ENCODE assay signal across 1 cellular context in the genomic region with DNA sequence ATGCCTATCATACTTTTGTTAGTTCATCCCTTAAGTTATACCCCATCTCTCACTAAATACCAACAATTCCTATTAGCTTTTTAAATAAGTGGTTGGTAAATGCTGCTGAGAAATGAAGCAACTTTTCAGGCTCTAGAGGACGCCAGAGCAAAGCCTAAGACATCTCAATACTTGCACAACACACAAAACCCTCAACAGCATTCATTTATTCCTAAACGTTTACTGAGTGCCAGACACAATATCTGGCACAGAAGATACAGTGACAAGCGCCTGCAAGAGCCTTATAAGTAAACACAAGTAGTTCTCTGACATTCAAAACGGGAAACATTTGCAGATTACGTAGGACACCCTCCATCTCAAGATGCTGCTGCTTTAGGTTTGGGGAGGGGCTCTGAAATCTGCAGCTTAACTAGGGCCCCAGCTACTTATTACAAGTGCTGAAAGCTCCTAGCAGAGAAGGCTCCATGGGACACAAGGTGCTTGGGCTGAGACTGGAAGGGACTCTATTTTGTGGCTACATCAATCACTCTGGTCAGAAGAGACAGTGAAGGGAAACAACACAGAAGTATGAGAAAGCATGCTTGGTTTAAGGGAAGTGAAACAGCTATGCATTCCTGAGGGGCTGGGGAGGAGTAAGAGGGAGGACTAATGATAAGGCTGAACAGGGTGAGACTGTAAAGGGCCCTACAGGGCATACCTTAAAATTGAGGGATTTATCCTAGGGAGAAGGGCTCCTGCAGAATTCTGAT.
TF ChIP-seq lines count a peak whose summit lies in the region.

No MANE protein-coding gene starts in this region.

TF ChIP-seq in GM12878, 131 proteins besides CTCF, POLR2A, EP300 and RAD21 (continues in another document):
- TF ChIP-seq EGR1 (IDR thresholded peaks at IDR 0.05; ENCODE audit: borderline replicate concordance in 1 of 2, low read depth in 2 of 2, low read length in 2 of 2) (no peak), ESRRA (IDR thresholded peaks at IDR 0.05; ENCODE audit: low read length) (no peak), KDM1A (IDR thresholded peaks at IDR 0.05; ENCODE audit: borderline replicate concordance) (no peak), TCF12 (IDR thresholded peaks at IDR 0.05; ENCODE audit: low read depth, low read length) (peak; percentile 56; the same call in 1 of the 2 replicates), NFIC (IDR thresholded peaks at IDR 0.05; ENCODE audit: low read depth, low read length) (peak; percentile 59; the same call in 1 of the 2 replicates), ZZZ3 (IDR thresholded peaks at IDR 0.05; ENCODE audit: control insufficient read depth, insufficient read length, low read depth) (no peak), TARDBP (IDR thresholded peaks at IDR 0.05; ENCODE audit: borderline replicate concordance) (no peak), RFX5 (IDR thresholded peaks at IDR 0.05; ENCODE audit: low read depth, low read length) (no peak), ZSCAN29 (IDR thresholded peaks at IDR 0.05) (no peak), TCF7 (IDR thresholded peaks at IDR 0.05; ENCODE audit: borderline replicate concordance) (0 out of 2 replicates have a peak, but pooled peaks have one; percentile 12), ASH2L (IDR thresholded peaks at IDR 0.05; ENCODE audit: borderline replicate concordance, low read depth) (no peak), ZNF217 (IDR thresholded peaks at IDR 0.05) (no peak), SPI1 (IDR thresholded peaks at IDR 0.05; ENCODE audit: borderline replicate concordance, insufficient read depth, low read depth, low read length) (peak; percentile 97), FOXK2 (IDR thresholded peaks at IDR 0.05) (no peak), SREBF2 (IDR thresholded peaks at IDR 0.05; ENCODE audit: low read length) (no peak), EZH2 (IDR thresholded peaks at IDR 0.05; ENCODE audit: borderline replicate concordance, control insufficient read depth, low read depth, low read length) (no peak), ZBED1 (IDR thresholded peaks at IDR 0.05; ENCODE audit: borderline replicate concordance) (no peak), POU2F2 (IDR thresholded peaks at IDR 0.05; ENCODE audit: borderline replicate concordance, low read depth, low read length) (peak; percentile 43; the same call in 1 of the 3 replicates), RCOR1 (conservative IDR thresholded peaks at IDR 0.05; ENCODE audit: low read depth, low read length) (0 out of 2 replicates have a peak, but pooled peaks have one; percentile 33), CHD4 (IDR thresholded peaks at IDR 0.05) (no peak), PAX5 (IDR thresholded peaks at IDR 0.05; ENCODE audit: borderline replicate concordance, low read depth, low read length) (peak; percentile 56; the same call in 1 of the 2 replicates), IKZF2 (IDR thresholded peaks at IDR 0.05) (peak; percentile 92 to 96)
- TF ChIP-seq, protein P1, sequence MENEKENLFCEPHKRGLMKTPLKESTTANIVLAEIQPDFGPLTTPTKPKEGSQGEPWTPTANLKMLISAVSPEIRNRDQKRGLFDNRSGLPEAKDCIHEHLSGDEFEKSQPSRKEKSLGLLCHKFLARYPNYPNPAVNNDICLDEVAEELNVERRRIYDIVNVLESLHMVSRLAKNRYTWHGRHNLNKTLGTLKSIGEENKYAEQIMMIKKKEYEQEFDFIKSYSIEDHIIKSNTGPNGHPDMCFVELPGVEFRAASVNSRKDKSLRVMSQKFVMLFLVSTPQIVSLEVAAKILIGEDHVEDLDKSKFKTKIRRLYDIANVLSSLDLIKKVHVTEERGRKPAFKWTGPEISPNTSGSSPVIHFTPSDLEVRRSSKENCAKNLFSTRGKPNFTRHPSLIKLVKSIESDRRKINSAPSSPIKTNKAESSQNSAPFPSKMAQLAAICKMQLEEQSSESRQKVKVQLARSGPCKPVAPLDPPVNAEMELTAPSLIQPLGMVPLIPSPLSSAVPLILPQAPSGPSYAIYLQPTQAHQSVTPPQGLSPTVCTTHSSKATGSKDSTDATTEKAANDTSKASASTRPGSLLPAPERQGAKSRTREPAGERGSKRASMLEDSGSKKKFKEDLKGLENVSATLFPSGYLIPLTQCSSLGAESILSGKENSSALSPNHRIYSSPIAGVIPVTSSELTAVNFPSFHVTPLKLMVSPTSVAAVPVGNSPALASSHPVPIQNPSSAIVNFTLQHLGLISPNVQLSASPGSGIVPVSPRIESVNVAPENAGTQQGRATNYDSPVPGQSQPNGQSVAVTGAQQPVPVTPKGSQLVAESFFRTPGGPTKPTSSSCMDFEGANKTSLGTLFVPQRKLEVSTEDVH (IDR thresholded peaks at IDR 0.05; ENCODE audit: low read depth, partially characterized antibody) = no peak
- TF ChIP-seq, protein P2, sequence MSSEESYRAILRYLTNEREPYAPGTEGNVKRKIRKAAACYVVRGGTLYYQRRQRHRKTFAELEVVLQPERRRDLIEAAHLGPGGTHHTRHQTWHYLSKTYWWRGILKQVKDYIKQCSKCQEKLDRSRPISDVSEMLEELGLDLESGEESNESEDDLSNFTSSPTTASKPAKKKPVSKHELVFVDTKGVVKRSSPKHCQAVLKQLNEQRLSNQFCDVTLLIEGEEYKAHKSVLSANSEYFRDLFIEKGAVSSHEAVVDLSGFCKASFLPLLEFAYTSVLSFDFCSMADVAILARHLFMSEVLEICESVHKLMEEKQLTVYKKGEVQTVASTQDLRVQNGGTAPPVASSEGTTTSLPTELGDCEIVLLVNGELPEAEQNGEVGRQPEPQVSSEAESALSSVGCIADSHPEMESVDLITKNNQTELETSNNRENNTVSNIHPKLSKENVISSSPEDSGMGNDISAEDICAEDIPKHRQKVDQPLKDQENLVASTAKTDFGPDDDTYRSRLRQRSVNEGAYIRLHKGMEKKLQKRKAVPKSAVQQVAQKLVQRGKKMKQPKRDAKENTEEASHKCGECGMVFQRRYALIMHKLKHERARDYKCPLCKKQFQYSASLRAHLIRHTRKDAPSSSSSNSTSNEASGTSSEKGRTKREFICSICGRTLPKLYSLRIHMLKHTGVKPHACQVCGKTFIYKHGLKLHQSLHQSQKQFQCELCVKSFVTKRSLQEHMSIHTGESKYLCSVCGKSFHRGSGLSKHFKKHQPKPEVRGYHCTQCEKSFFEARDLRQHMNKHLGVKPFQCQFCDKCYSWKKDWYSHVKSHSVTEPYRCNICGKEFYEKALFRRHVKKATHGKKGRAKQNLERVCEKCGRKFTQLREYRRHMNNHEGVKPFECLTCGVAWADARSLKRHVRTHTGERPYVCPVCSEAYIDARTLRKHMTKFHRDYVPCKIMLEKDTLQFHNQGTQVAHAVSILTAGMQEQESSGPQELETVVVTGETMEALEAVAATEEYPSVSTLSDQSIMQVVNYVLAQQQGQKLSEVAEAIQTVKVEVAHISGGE (CRISPR knock-in tag; IDR thresholded peaks at IDR 0.05) = no peak
- TF ChIP-seq, protein P3, sequence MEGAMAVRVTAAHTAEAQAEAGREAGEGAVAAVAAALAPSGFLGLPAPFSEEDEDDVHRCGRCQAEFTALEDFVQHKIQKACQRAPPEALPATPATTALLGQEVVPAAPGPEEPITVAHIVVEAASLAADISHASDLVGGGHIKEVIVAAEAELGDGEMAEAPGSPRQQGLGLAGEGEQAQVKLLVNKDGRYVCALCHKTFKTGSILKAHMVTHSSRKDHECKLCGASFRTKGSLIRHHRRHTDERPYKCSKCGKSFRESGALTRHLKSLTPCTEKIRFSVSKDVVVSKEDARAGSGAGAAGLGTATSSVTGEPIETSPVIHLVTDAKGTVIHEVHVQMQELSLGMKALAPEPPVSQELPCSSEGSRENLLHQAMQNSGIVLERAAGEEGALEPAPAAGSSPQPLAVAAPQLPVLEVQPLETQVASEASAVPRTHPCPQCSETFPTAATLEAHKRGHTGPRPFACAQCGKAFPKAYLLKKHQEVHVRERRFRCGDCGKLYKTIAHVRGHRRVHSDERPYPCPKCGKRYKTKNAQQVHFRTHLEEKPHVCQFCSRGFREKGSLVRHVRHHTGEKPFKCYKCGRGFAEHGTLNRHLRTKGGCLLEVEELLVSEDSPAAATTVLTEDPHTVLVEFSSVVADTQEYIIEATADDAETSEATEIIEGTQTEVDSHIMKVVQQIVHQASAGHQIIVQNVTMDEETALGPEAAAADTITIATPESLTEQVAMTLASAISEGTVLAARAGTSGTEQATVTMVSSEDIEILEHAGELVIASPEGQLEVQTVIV (IDR thresholded peaks at IDR 0.05; ENCODE audit: borderline replicate concordance, partially characterized antibody) = no peak
- TF ChIP-seq, protein P4, sequence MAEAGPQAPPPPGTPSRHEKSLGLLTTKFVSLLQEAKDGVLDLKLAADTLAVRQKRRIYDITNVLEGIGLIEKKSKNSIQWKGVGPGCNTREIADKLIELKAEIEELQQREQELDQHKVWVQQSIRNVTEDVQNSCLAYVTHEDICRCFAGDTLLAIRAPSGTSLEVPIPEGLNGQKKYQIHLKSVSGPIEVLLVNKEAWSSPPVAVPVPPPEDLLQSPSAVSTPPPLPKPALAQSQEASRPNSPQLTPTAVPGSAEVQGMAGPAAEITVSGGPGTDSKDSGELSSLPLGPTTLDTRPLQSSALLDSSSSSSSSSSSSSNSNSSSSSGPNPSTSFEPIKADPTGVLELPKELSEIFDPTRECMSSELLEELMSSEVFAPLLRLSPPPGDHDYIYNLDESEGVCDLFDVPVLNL (IDR thresholded peaks at IDR 0.05; ENCODE audit: low read depth, low read length) = no peak
- TF ChIP-seq, protein P5, sequence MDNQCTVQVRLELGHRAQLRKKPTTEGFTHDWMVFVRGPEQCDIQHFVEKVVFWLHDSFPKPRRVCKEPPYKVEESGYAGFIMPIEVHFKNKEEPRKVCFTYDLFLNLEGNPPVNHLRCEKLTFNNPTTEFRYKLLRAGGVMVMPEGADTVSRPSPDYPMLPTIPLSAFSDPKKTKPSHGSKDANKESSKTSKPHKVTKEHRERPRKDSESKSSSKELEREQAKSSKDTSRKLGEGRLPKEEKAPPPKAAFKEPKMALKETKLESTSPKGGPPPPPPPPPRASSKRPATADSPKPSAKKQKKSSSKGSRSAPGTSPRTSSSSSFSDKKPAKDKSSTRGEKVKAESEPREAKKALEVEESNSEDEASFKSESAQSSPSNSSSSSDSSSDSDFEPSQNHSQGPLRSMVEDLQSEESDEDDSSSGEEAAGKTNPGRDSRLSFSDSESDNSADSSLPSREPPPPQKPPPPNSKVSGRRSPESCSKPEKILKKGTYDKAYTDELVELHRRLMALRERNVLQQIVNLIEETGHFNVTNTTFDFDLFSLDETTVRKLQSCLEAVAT (IDR thresholded peaks at IDR 0.05) = peak; percentile 69; the same call in 1 of the 2 replicates
- TF ChIP-seq, protein P6, sequence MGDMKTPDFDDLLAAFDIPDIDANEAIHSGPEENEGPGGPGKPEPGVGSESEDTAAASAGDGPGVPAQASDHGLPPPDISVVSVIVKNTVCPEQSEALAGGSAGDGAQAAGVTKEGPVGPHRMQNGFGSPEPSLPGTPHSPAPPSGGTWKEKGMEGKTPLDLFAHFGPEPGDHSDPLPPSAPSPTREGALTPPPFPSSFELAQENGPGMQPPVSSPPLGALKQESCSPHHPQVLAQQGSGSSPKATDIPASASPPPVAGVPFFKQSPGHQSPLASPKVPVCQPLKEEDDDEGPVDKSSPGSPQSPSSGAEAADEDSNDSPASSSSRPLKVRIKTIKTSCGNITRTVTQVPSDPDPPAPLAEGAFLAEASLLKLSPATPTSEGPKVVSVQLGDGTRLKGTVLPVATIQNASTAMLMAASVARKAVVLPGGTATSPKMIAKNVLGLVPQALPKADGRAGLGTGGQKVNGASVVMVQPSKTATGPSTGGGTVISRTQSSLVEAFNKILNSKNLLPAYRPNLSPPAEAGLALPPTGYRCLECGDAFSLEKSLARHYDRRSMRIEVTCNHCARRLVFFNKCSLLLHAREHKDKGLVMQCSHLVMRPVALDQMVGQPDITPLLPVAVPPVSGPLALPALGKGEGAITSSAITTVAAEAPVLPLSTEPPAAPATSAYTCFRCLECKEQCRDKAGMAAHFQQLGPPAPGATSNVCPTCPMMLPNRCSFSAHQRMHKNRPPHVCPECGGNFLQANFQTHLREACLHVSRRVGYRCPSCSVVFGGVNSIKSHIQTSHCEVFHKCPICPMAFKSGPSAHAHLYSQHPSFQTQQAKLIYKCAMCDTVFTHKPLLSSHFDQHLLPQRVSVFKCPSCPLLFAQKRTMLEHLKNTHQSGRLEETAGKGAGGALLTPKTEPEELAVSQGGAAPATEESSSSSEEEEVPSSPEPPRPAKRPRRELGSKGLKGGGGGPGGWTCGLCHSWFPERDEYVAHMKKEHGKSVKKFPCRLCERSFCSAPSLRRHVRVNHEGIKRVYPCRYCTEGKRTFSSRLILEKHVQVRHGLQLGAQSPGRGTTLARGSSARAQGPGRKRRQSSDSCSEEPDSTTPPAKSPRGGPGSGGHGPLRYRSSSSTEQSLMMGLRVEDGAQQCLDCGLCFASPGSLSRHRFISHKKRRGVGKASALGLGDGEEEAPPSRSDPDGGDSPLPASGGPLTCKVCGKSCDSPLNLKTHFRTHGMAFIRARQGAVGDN (IDR thresholded peaks at IDR 0.05) = peak; percentile 57
- TF ChIP-seq, protein P7, sequence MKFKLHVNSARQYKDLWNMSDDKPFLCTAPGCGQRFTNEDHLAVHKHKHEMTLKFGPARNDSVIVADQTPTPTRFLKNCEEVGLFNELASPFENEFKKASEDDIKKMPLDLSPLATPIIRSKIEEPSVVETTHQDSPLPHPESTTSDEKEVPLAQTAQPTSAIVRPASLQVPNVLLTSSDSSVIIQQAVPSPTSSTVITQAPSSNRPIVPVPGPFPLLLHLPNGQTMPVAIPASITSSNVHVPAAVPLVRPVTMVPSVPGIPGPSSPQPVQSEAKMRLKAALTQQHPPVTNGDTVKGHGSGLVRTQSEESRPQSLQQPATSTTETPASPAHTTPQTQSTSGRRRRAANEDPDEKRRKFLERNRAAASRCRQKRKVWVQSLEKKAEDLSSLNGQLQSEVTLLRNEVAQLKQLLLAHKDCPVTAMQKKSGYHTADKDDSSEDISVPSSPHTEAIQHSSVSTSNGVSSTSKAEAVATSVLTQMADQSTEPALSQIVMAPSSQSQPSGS (IDR thresholded peaks at IDR 0.05; ENCODE audit: low read length) = peak; percentile 57; the same call in 1 of the 2 replicates
